Comparison of ENCODE assay signal across 13 cellular contexts in genomic region chr16:81752876-81753227, GRCh38. TPM values are rescaled to one million over a fixed set of nuclear protein-coding genes. Genes with fewer than 3 reads are reported as not detected.
A peak's percentile ranks its signal among the peaks of the same experiment; 100 is the strongest.
DNase-seq lines count a peak whose midpoint lies in the region; ATAC-seq and TF ChIP-seq lines count a peak whose summit lies in the region.
"Had no signal": no experiment of that assay in that cellular context is flagged by ENCODE, and none has a peak within 500 bp of the region (broad histone marks: within the 10 kb centered on the region; RNA-seq: fewer than 3 reads in every experiment).

No MANE protein-coding gene starts in this region.

- intact Hi-C loops in left ventricle myocardium inferior (cut with micrococcal nuclease): no loop called here
- intact Hi-C loops in right cardiac atrium (cut with DNase I): no loop called here
- intact Hi-C loops in colonic mucosa (cut with DNase I): no loop called here
- intact Hi-C loops in upper lobe of right lung (cut with DNase I): no loop called here

- H3K79me2 ChIP-seq in neural progenitor cell (ENCODE audit: low read depth): no peaks in the 10 kb centered on the region

- H3K9me3 ChIP-seq in left ventricle myocardium inferior (replicated peaks) (no peaks in the 10 kb centered on the region), right cardiac atrium (ENCODE audit: control insufficient read depth, low read length) (no peaks in the 10 kb centered on the region), colonic mucosa (no peaks in the 10 kb centered on the region), neural progenitor cell (ENCODE audit: low read depth) (no peaks in the 10 kb centered on the region), upper lobe of right lung (no peaks in the 10 kb centered on the region)
- H3K9me3 ChIP-seq in effector memory CD4-positive, alpha-beta T cell (ENCODE audit: control insufficient read depth, low read length): no peaks in the 10 kb centered on the region

- peak overlapping the region; percentile 98 for H2AFZ ChIP-seq in neural progenitor cell (replicated peaks)

- whole genome bisulfite sequencing in right cardiac atrium: 94% methylated on average over 7 of the region's 7 CpGs

- H3K4me3 ChIP-seq in left ventricle myocardium inferior: no peak overlapping the region
- no peak overlapping the region for H3K4me3 ChIP-seq in right cardiac atrium (ENCODE audit: low read length)
- H3K4me3 ChIP-seq in colonic mucosa: no peak overlapping the region
- H3K4me3 ChIP-seq in neural progenitor cell: no peak overlapping the region
- H3K4me3 ChIP-seq in upper lobe of right lung: no peak overlapping the region
- no peak overlapping the region for H3K4me3 ChIP-seq in effector memory CD4-positive, alpha-beta T cell (ENCODE audit: insufficient read depth, low read depth, low read length, poor library complexity, severe bottlenecking)

- ATAC-seq in right cardiac atrium (no peak), upper lobe of right lung (no peak)

- H3K27me3 ChIP-seq in left ventricle myocardium inferior (ENCODE audit: low read depth): no peaks in the 10 kb centered on the region
- H3K27me3 ChIP-seq in right cardiac atrium (ENCODE audit: control insufficient read depth, insufficient read depth): no peaks in the 10 kb centered on the region
- H3K27me3 ChIP-seq in colonic mucosa: no peaks in the 10 kb centered on the region
- no peaks in the 10 kb centered on the region for H3K27me3 ChIP-seq in neural progenitor cell
- no peaks in the 10 kb centered on the region for H3K27me3 ChIP-seq in upper lobe of right lung
- no peaks in the 10 kb centered on the region for H3K27me3 ChIP-seq in effector memory CD4-positive, alpha-beta T cell (replicated peaks; ENCODE audit: control insufficient read depth, insufficient read depth, low read length, poor library complexity, severe bottlenecking)

- H3K36me3 ChIP-seq in left ventricle myocardium inferior (no peaks in the 10 kb centered on the region), colonic mucosa (no peaks in the 10 kb centered on the region), neural progenitor cell (no peaks in the 10 kb centered on the region), upper lobe of right lung (no peaks in the 10 kb centered on the region)
- no peaks in the 10 kb centered on the region for H3K36me3 ChIP-seq in effector memory CD4-positive, alpha-beta T cell (ENCODE audit: control insufficient read depth, insufficient read depth, low read length)

- H3K4me2 ChIP-seq in neural progenitor cell: no peak overlapping the region

- H3K9me3 Mint-ChIP-seq in neural progenitor cell: peaks cover 5% of the 10 kb centered on the region
- H3K9me3 Mint-ChIP-seq: WTC11 had no signal

- no peak for DNase-seq in left ventricle myocardium inferior
- DNase-seq in right cardiac atrium: no peak
- DNase-seq in colonic mucosa: no peak
- DNase-seq in neural progenitor cell (ENCODE audit: low spot score): no peak
- DNase-seq in upper lobe of right lung: no peak
- DNase-seq in effector memory CD4-positive, alpha-beta T cell: no peak
- DNase-seq in SW480 (ENCODE audit: low spot score): no peak
- DNase-seq in DMS79 treated with DMSO at 0.1 percent for 48 hours (lab: John Stamatoyannopoulos, UW): no peak
- DNase-seq: activated CD8-positive, alpha-beta memory T cell treated with anti-CD3 and anti-CD28 coated beads, Interleukin-2, amount 50 U/mL, for 48 hours; NCI-H2227 treated with DMSO at 0.1 percent for 48 hours had no signal

- H3K4me1 Mint-ChIP-seq in neural progenitor cell: peaks cover 5% of the 10 kb centered on the region

- TF ChIP-seq CTCF in left ventricle myocardium inferior (IDR thresholded peaks at IDR 0.05; ENCODE audit: borderline replicate concordance) (no peak), colonic mucosa (IDR thresholded peaks at IDR 0.05) (no peak), neural progenitor cell (IDR thresholded peaks at IDR 0.05) (no peak), upper lobe of right lung (IDR thresholded peaks at IDR 0.05) (no peak)

- peaks cover 4% of the 10 kb centered on the region for H3K27me3 Mint-ChIP-seq in neural progenitor cell (ENCODE audit: insufficient read depth, low read depth)
- H3K27me3 Mint-ChIP-seq: activated naive CD8-positive, alpha-beta T cell had no signal

- H3F3A ChIP-seq in neural progenitor cell (ENCODE audit: low read depth): peaks cover 6% of the 10 kb centered on the region

- no peaks in the 10 kb centered on the region for H3K36me3 Mint-ChIP-seq in neural progenitor cell
- H3K36me3 Mint-ChIP-seq: activated naive CD8-positive, alpha-beta T cell; WTC11 had no signal

- H3K4me1 ChIP-seq in left ventricle myocardium inferior (peaks cover 25% of the 10 kb centered on the region), right cardiac atrium (ENCODE audit: control insufficient read depth, insufficient read depth, low read length) (no peaks in the 10 kb centered on the region), colonic mucosa (no peaks in the 10 kb centered on the region), neural progenitor cell (no peaks in the 10 kb centered on the region), upper lobe of right lung (peaks cover 7% of the 10 kb centered on the region)
- no peaks in the 10 kb centered on the region for H3K4me1 ChIP-seq in effector memory CD4-positive, alpha-beta T cell (ENCODE audit: control insufficient read depth, insufficient read depth, low read length, poor library complexity, severe bottlenecking)

- H3K27ac Mint-ChIP-seq in neural progenitor cell: no peak overlapping the region
- H3K27ac Mint-ChIP-seq: activated naive CD8-positive, alpha-beta T cell; WTC11 had no signal

- H3K27ac ChIP-seq in left ventricle myocardium inferior (replicated peaks): peak overlapping the region; percentile 74
- no peak overlapping the region for H3K27ac ChIP-seq in right cardiac atrium (ENCODE audit: low read length)
- peak overlapping the region; percentile 33 for H3K27ac ChIP-seq in colonic mucosa
- H3K27ac ChIP-seq in neural progenitor cell: no peak overlapping the region
- H3K27ac ChIP-seq in upper lobe of right lung: peak overlapping the region; percentile 66
- H3K27ac ChIP-seq in effector memory CD4-positive, alpha-beta T cell (ENCODE audit: insufficient read depth, low read length, poor library complexity, severe bottlenecking): no peak overlapping the region

- no peak overlapping the region for H3K4me3 Mint-ChIP-seq in neural progenitor cell
- H3K4me3 Mint-ChIP-seq: activated naive CD8-positive, alpha-beta T cell; neural crest cell; WTC11 had no signal

- no peaks in the 10 kb centered on the region for H4K20me1 ChIP-seq in neural progenitor cell (ENCODE audit: low read depth)

- peak overlapping the region; percentile 9 to 27 for H3K9ac ChIP-seq in colonic mucosa (ENCODE audit: low read depth in 2 of 2, low read length in 2 of 2)
- H3K9ac ChIP-seq in neural progenitor cell: no peak overlapping the region

RNA-seq across cellular contexts. Expression of gene PLCG2, which starts 26.2 kb away (rescaled TPM):
- total RNA-seq in left ventricle myocardium inferior: 5.6 TPM
- 10 to 100 TPM in 2 of 4 donors, 1 to 10 TPM in 2; 8.1 to 18.3 (median 11.7) TPM for total RNA-seq in right cardiac atrium
- 4.3 TPM for polyA plus RNA-seq in right cardiac atrium
- total RNA-seq in colonic mucosa: 1 to 10 TPM; 9.1 to 9.6 TPM
- 2.7 and 5.0 TPM in 2 replicates for total RNA-seq in neural progenitor cell (ENCODE audit: low replicate concordance)
- total RNA-seq in upper lobe of right lung: 47.6 TPM

Comparison
In these comparisons a context has a peak if more than half of its experiments do, and no peak if none do; other contexts are left out.
1. H3K27ac ChIP-seq: peak in left ventricle myocardium inferior (single experiment), colonic mucosa (single experiment) and upper lobe of right lung (single experiment); none in right cardiac atrium (single experiment), neural progenitor cell (single experiment) and effector memory CD4-positive, alpha-beta T cell (single experiment).